In the genomic region with DNA sequence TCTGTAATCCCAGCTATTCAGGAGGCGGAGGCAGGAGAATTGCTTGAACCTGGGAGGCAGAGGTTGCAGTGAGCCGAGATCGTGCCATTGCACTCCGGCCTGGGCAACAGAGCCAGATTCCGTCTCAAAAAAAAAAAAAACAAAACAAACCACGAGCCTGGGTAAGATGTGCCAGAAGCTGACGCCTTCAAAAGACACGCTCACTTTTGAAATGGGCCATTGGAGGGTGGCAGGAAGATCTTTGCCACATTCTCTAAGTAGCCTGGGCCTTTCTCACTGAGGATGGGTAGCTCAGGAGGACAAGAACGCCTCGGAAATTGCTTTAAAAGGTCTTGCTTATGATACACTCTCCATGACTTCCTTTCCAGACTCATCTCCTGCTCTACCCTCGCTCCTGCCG, we compare ENCODE assay signal across 20 cellular contexts.
"Had no signal": no experiment of that assay in that cellular context is flagged by ENCODE, and none has a peak within 500 bp of the region (broad histone marks: within the 10 kb centered on the region; RNA-seq: fewer than 3 reads in every experiment).

No MANE protein-coding gene starts in this region.

- H2AFZ ChIP-seq: hepatocyte had no signal

- H3K9me3 ChIP-seq: left ventricle myocardium inferior, mucosa of descending colon, ovary, stomach, thoracic aorta, tibial artery, uterus had no signal

- H3K36me3 ChIP-seq: left ventricle myocardium inferior, ovary, stomach, thoracic aorta, tibial artery, uterus had no signal

- H3K4me2 ChIP-seq: hepatocyte had no signal

- H3K27me3 ChIP-seq: hepatocyte, ovary, stomach, tibial artery, uterus had no signal

- H3K27ac ChIP-seq: hepatocyte, left ventricle myocardium inferior, ovary, thoracic aorta, tibial artery, uterus had no signal

- H3K4me1 ChIP-seq: uterus had no signal

- DNase-seq: islet precursor cell; left ventricle myocardium inferior; midbrain; mucosa of descending colon; naive thymus-derived CD4-positive, alpha-beta T cell; ovary; retina; stimulated activated CD4-positive, alpha-beta T cell treated with anti-CD3 and anti-CD28 coated beads, Interleukin-12 subunit alpha, Interleukin-12 subunit beta, amount 100 ng/mL, for 4 hours; stimulated activated CD4-positive, alpha-beta T cell treated with anti-CD3 and anti-CD28 coated beads, Interleukin-15, amount 100 ng/mL, for 24 hours; stimulated activated CD4-positive, alpha-beta T cell treated with anti-CD3 and anti-CD28 coated beads, Interleukin-2, amount 100 ng/mL, for 24 hours; stimulated activated CD4-positive, alpha-beta T cell treated with anti-CD3 and anti-CD28 coated beads, Interleukin-4, amount 100 ng/mL, for 1 hour; stimulated activated naive B cell treated with anti-CD40 and anti-IgM and Interleukin-4, amounts not matched to agents 10 μg/mL and 1 μg/mL and 100 μg/mL, for 72 hours; stimulated activated naive CD8-positive, alpha-beta T cell treated with anti-CD3 and anti-CD28 coated beads, Interleukin-15, Interleukin-2, amounts not matched to agents 100 U/mL and 50 U/mL, for 24 hours; stomach had no signal

- H3K4me3 ChIP-seq: hepatocyte, left ventricle myocardium inferior, lung, mucosa of descending colon, ovary, skin epidermis, stomach, thoracic aorta, tibial artery, uterus had no signal
